34 cellular contexts compared by ENCODE assay signal in the genomic region with DNA sequence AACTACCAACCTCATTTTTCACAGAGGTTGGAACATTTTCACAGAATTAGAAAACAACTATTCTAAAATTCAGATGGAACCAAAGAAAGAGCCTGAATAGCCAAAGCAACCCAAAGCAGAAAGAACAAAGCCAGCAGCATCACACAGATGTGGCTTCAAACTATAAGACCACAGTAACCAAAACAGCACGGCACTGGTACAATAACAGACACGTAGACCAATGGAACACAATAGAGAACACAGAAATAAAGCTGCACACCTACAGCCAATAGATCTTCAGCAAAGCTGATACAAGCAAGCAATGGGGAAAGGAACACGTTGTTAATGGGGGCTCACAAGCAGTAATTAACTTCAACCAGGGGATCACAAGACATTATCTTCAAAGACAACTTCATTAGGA.
"Had no signal": no experiment of that assay in that cellular context is flagged by ENCODE, and none has a peak within 500 bp of the region (broad histone marks: within the 10 kb centered on the region; RNA-seq: fewer than 3 reads in every experiment).

No MANE protein-coding gene starts in this region.

- H3K4me3 Mint-ChIP-seq: activated B cell treated with CpG ODN at 0.5 μM for 24 hours; activated naive CD4-positive, alpha-beta T cell treated with anti-CD3 and anti-CD28 coated beads, Interleukin-2, amount 50 U/mL, for 24 hours; activated T-cell treated with anti-CD3 and anti-CD28 coated beads, Interleukin-2, amount 50 U/mL, for 24 hours; activated T-cell treated with anti-CD3 and anti-CD28 coated beads, Interleukin-2, amount 50 U/mL, for 72 hours; activated T-helper 17 cell treated with anti-CD3 and anti-CD28 coated beads, Interleukin-2, amount 50 U/mL, for 72 hours; central memory CD8-positive, alpha-beta T cell; dendritic cell treated with granulocyte-macrophage colony-stimulating factor and Interleukin-4, amounts not matched to agents 40 ng/mL and 50 ng/mL, for 4 days; endodermal cell; T-helper 17 cell; T-helper 2 cell treated with Interferon-gamma antibody and Interleukin-4, amounts not matched to agents 5 μg/mL and 100 μg/mL, for 36 hours had no signal

- H3K27ac Mint-ChIP-seq: activated B cell treated with CpG ODN at 0.5 μM for 24 hours; activated naive CD4-positive, alpha-beta T cell treated with anti-CD3 and anti-CD28 coated beads, Interleukin-2, amount 50 U/mL, for 24 hours; activated T-cell treated with anti-CD3 and anti-CD28 coated beads, Interleukin-2, amount 50 U/mL, for 24 hours; activated T-cell treated with anti-CD3 and anti-CD28 coated beads, Interleukin-2, amount 50 U/mL, for 72 hours; dendritic cell treated with granulocyte-macrophage colony-stimulating factor and Interleukin-4, amounts not matched to agents 40 ng/mL and 50 ng/mL, for 4 days; endodermal cell; T-helper 17 cell; T-helper 2 cell treated with Interferon-gamma antibody and Interleukin-4, amounts not matched to agents 5 μg/mL and 100 μg/mL, for 36 hours had no signal

- H3K27me3 Mint-ChIP-seq: activated B cell treated with CpG ODN at 0.5 μM for 24 hours; activated naive CD4-positive, alpha-beta T cell treated with anti-CD3 and anti-CD28 coated beads, Interleukin-2, amount 50 U/mL, for 24 hours; activated T-cell treated with anti-CD3 and anti-CD28 coated beads, Interleukin-2, amount 50 U/mL, for 24 hours; activated T-helper 17 cell treated with anti-CD3 and anti-CD28 coated beads, Interleukin-2, amount 50 U/mL, for 72 hours; central memory CD8-positive, alpha-beta T cell; dendritic cell treated with granulocyte-macrophage colony-stimulating factor and Interleukin-4, amounts not matched to agents 40 ng/mL and 50 ng/mL, for 4 days; T-helper 17 cell had no signal

- H3K4me1 Mint-ChIP-seq: activated B cell treated with CpG ODN at 0.5 μM for 24 hours; central memory CD8-positive, alpha-beta T cell had no signal

- H3K9me3 Mint-ChIP-seq: activated naive CD4-positive, alpha-beta T cell treated with anti-CD3 and anti-CD28 coated beads, Interleukin-2, amount 50 U/mL, for 24 hours; activated T-cell treated with anti-CD3 and anti-CD28 coated beads, Interleukin-2, amount 50 U/mL, for 24 hours; activated T-cell treated with anti-CD3 and anti-CD28 coated beads, Interleukin-2, amount 50 U/mL, for 72 hours; activated T-helper 17 cell treated with anti-CD3 and anti-CD28 coated beads, Interleukin-2, amount 50 U/mL, for 72 hours; central memory CD8-positive, alpha-beta T cell had no signal

- H3K36me3 ChIP-seq: brain microvascular endothelial cell, WERI-Rb-1 had no signal

- H3K27ac ChIP-seq: brain microvascular endothelial cell, coronary artery, dorsolateral prefrontal cortex, WERI-Rb-1 had no signal

- H3K27me3 ChIP-seq: brain microvascular endothelial cell, dorsolateral prefrontal cortex had no signal

- FAIRE-seq: astrocyte, bronchial epithelial cell, frontal cortex had no signal

- H3K4me3 ChIP-seq: coronary artery, dorsolateral prefrontal cortex had no signal

- DNase-seq: activated B cell treated with CpG ODN at 0.5 μM for 24 hours; activated CD4-positive, alpha-beta T cell treated with anti-CD3 and anti-CD28 coated beads for 48 hours; activated CD4-positive, alpha-beta T cell treated with anti-CD3 and anti-CD28 coated beads, Interleukin-2, amount 50 U/mL, for 1 hour; activated CD4-positive, alpha-beta T cell treated with anti-CD3 and anti-CD28 coated beads, Interleukin-2, amount 50 U/mL, for 48 hours; activated CD8-positive, alpha-beta memory T cell treated with anti-CD3 and anti-CD28 coated beads, Interleukin-2, amount 50 U/mL, for 48 hours; activated effector memory CD4-positive, alpha-beta T cell treated with Interleukin-2 at 50 U/mL for 16 hours; activated gamma-delta T cell treated with Interleukin-2 at 50 U/mL for 16 hours; activated naive CD4-positive, alpha-beta T cell treated with Interleukin-2 at 50 U/mL for 16 hours; activated T-cell treated with anti-CD3 and anti-CD28 coated beads for 4 hours; activated T-cell treated with anti-CD3 and anti-CD28 coated beads, Interleukin-2, amount 50 U/mL, for 24 hours; activated T-cell treated with anti-CD3 and anti-CD28 coated beads, Interleukin-2, amount 50 U/mL, for 72 hours; amniotic stem cell; anterior cingulate cortex; brain microvascular endothelial cell; dorsolateral prefrontal cortex; effector memory CD4-positive, alpha-beta T cell; endodermal cell; foreskin fibroblast; head of caudate nucleus; T-helper 1 cell; T-helper 17 cell; T1000; WERI-Rb-1 had no signal

- ATAC-seq: activated CD4-positive, CD25-positive, alpha-beta regulatory T cell treated with anti-CD3 and anti-CD28 coated beads, Interleukin-2, amount 50 U/mL, for 24 hours; activated T-cell treated with anti-CD3 and anti-CD28 coated beads, Interleukin-2, amount 50 U/mL, for 72 hours; activated T-helper 17 cell treated with anti-CD3 and anti-CD28 coated beads, Interleukin-2, amount 50 U/mL, for 72 hours; esophagus mucosa; T-helper 17 cell had no signal
